9 cellular contexts compared by ENCODE assay signal in genomic region chr10:114437456-114438292, GRCh38. TPM values are rescaled to one million over a fixed set of nuclear protein-coding genes. Genes with fewer than 3 reads are reported as not detected.
DNase-seq lines count a peak whose midpoint lies in the region; TF ChIP-seq lines count a peak whose summit lies in the region.
"Had no signal": no experiment of that assay in that cellular context is flagged by ENCODE, and none has a peak within 500 bp of the region (broad histone marks: within the 10 kb centered on the region; RNA-seq: fewer than 3 reads in every experiment).

No MANE protein-coding gene starts in this region.

- no peaks in the 10 kb centered on the region for H3K9me2 ChIP-seq in Loucy (replicated peaks; ENCODE audit: low read depth, low read length)

- H3K18ac ChIP-seq in trophoblast cell (ENCODE audit: low read length), result no peak overlapping the region

- no peak overlapping the region for H2BK5ac ChIP-seq in trophoblast cell (ENCODE audit: low read depth, low read length, poor library complexity)

- H3K14ac ChIP-seq in trophoblast cell (ENCODE audit: low read length), result no peak overlapping the region

- H3F3A ChIP-seq in Loucy (ENCODE audit: low read depth), result no peaks in the 10 kb centered on the region

- POLR2A ChIA-PET in GM10248 (lab: Yijun Ruan, JAX), result no interaction called here
- POLR2A ChIA-PET in CD8-positive, alpha-beta memory T cell (lab: Charles Lee), result no interaction called here

- no peak overlapping the region for H2AK5ac ChIP-seq in trophoblast cell (ENCODE audit: low read length)

- H3K27ac Mint-ChIP-seq in CD8-positive, alpha-beta memory T cell, result peak overlapping the region in 3 of 8 donors; percentile 22 to 64 (median 35)
- H3K27ac Mint-ChIP-seq: stimulated activated naive CD8-positive, alpha-beta T cell treated with anti-CD3 and anti-CD28 coated beads, Interleukin-15, Interleukin-2, amounts not matched to agents 100 ng/mL and 50 ng/mL, for 24 hours had no signal

- no peaks in the 10 kb centered on the region for H3K27me3 Mint-ChIP-seq in CD8-positive, alpha-beta memory T cell
- H3K27me3 Mint-ChIP-seq: stimulated activated naive CD8-positive, alpha-beta T cell treated with anti-CD3 and anti-CD28 coated beads, Interleukin-15, Interleukin-2, amounts not matched to agents 100 ng/mL and 50 ng/mL, for 24 hours had no signal

- no peaks in the 10 kb centered on the region for H4K20me1 ChIP-seq in Loucy (ENCODE audit: insufficient read depth, low read length, poor library complexity, severe bottlenecking)

- no peak overlapping the region for H3K27ac ChIP-seq in dorsolateral prefrontal cortex
- H3K27ac ChIP-seq in trophoblast cell (ENCODE audit: low read depth, low read length), result no peak overlapping the region
- no peak overlapping the region for H3K27ac ChIP-seq in CD8-positive, alpha-beta memory T cell (ENCODE audit: low read depth, low read length)

- H2BK120ac ChIP-seq in trophoblast cell (ENCODE audit: insufficient read depth, low read length, poor library complexity), result no peak overlapping the region

- no peak overlapping the region for H3K4ac ChIP-seq in trophoblast cell (ENCODE audit: low read depth, low read length)

- H3K27me3 ChIP-seq in Loucy (ENCODE audit: insufficient read depth, low read length, poor library complexity, severe bottlenecking) (no peaks in the 10 kb centered on the region), dorsolateral prefrontal cortex (peaks cover 0 to 24% (median 0%) of the 10 kb centered on the region in 45 donors), trophoblast cell (ENCODE audit: insufficient read depth, low read length) (no peaks in the 10 kb centered on the region)
- H3K27me3 ChIP-seq in CD8-positive, alpha-beta memory T cell (ENCODE audit: insufficient read depth, low read length, poor library complexity, severe bottlenecking), result no peaks in the 10 kb centered on the region

- H3K4me2 ChIP-seq in Loucy (ENCODE audit: low read depth, low read length, poor library complexity, severe bottlenecking) (no peak overlapping the region), trophoblast cell (ENCODE audit: low read length) (no peak overlapping the region)

- no peak overlapping the region for H4K12ac ChIP-seq in trophoblast cell (ENCODE audit: low read depth, low read length)

- H3K4me1 Mint-ChIP-seq in CD8-positive, alpha-beta memory T cell, result no peaks in the 10 kb centered on the region

- H3K9ac ChIP-seq in Loucy (ENCODE audit: low read depth, low read length, poor library complexity, severe bottlenecking) (no peak overlapping the region), trophoblast cell (ENCODE audit: low read length) (no peak overlapping the region)

- no peak overlapping the region for H2BK12ac ChIP-seq in trophoblast cell (ENCODE audit: low read length)

- peak; percentile 40 for DNase-seq in GM10248 (ENCODE audit: extremely low spot score)
- DNase-seq in dorsolateral prefrontal cortex, result no peak
- DNase-seq in trophoblast cell, result peak; percentile 7 to 59
- DNase-seq in CD8-positive, alpha-beta memory T cell, result no peak
- DNase-seq in kidney glomerular epithelial cell (lab: John Stamatoyannopoulos, UW), result no peak
- no peak for DNase-seq in islet precursor cell
- no peak for DNase-seq in activated T-cell treated with anti-CD3 and anti-CD28 coated beads, Interleukin-2, amount 50 U/mL, for 48 hours

- no peaks in the 10 kb centered on the region for H3K9me3 Mint-ChIP-seq in CD8-positive, alpha-beta memory T cell
- H3K9me3 Mint-ChIP-seq: stimulated activated naive CD8-positive, alpha-beta T cell treated with anti-CD3 and anti-CD28 coated beads, Interleukin-15, Interleukin-2, amounts not matched to agents 100 ng/mL and 50 ng/mL, for 24 hours had no signal

- H2AFZ ChIP-seq in Loucy (ENCODE audit: low read length) (no peak overlapping the region), trophoblast cell (ENCODE audit: insufficient read depth, low read length, poor library complexity) (no peak overlapping the region)

- peak; percentile 22 for TF ChIP-seq CTCF in GM10248 (IDR thresholded peaks at IDR 0.05; ENCODE audit: control extremely low read depth, extremely low read depth, low read depth, missing control alignments)
- peak; percentile 65 for TF ChIP-seq CTCF in Loucy (conservative IDR thresholded peaks at IDR 0.05; ENCODE audit: low read length)
- peak in 38 of 56 donors; percentile 10 to 48 (median 28) for TF ChIP-seq CTCF in dorsolateral prefrontal cortex (IDR thresholded peaks at IDR 0.05 in 54 of 56, conservative IDR thresholded peaks at IDR 0.05 in 2 of 56; ENCODE audit: low read depth in 1 of 56, partially characterized antibody in 56 of 56)

- H3K36me3 ChIP-seq in Loucy (ENCODE audit: insufficient read depth, low read length), result peaks cover 93% of the 10 kb centered on the region; the same call in 1 of the 2 replicates
- H3K36me3 ChIP-seq in trophoblast cell (ENCODE audit: control insufficient read depth in 1 of 2, insufficient read depth in 2 of 2, low read length in 2 of 2), result peaks cover 0 to 7% of the 10 kb centered on the region in 2 experiments
- peaks cover 64% of the 10 kb centered on the region for H3K36me3 ChIP-seq in CD8-positive, alpha-beta memory T cell (ENCODE audit: insufficient read depth, low read length)

- H3K79me2 ChIP-seq in Loucy (ENCODE audit: insufficient read depth, low read length) (no peaks in the 10 kb centered on the region), trophoblast cell (ENCODE audit: control insufficient read depth, insufficient read depth, low read length, poor library complexity) (no peaks in the 10 kb centered on the region)

- no CpG with 5 or more reads among the region's 9 CpGs for WGBS in trophoblast cell (ENCODE audit: extremely low coverage, insufficient coverage, insufficient read length)

- no peaks in the 10 kb centered on the region for H3K9me3 ChIP-seq in Loucy (ENCODE audit: insufficient read depth, low read depth, low read length)
- no peaks in the 10 kb centered on the region for H3K9me3 ChIP-seq in trophoblast cell (ENCODE audit: insufficient read depth, low read depth, low read length)
- no peaks in the 10 kb centered on the region for H3K9me3 ChIP-seq in CD8-positive, alpha-beta memory T cell (ENCODE audit: low read length)

- H3K4me3 ChIP-seq in Loucy (ENCODE audit: low read length, poor library complexity, severe bottlenecking), result no peak overlapping the region
- H3K4me3 ChIP-seq in dorsolateral prefrontal cortex, result no peak overlapping the region
- no peak overlapping the region for H3K4me3 ChIP-seq in trophoblast cell (ENCODE audit: low read depth, low read length)
- no peak overlapping the region for H3K4me3 ChIP-seq in CD8-positive, alpha-beta memory T cell (ENCODE audit: low read length)

- H3K79me1 ChIP-seq in trophoblast cell (ENCODE audit: low read length), result no peaks in the 10 kb centered on the region

- no peak overlapping the region for H3K23ac ChIP-seq in trophoblast cell (ENCODE audit: low read length)

- no peak overlapping the region for H4K8ac ChIP-seq in trophoblast cell (ENCODE audit: low read depth, low read length)

- intact Hi-C loops in dorsolateral prefrontal cortex (cut with DNase I), result loop anchor here in 1 of 2 donors (10.0 kb wide), 1 partner anchor 133 kb away; no protein-coding TSS in a partner anchor

- CTCF ChIA-PET in GM10248 (lab: Yijun Ruan, JAX), result interaction anchor here (0.9 to 2.4 kb wide), 9 partner anchors 10 to 134 kb away, joined by 3 to 25 read pairs (median 3); no protein-coding TSS in a partner anchor
- CTCF ChIA-PET in CD8-positive, alpha-beta memory T cell (lab: Charles Lee), result interaction anchor here (1.3 to 1.6 kb wide), 2 partner anchors 10 to 11 kb away, joined by 3 read pairs; no protein-coding TSS in a partner anchor

- peaks cover 32 to 97% (median 51%) of the 10 kb centered on the region in 3 donors for H3K36me3 Mint-ChIP-seq in CD8-positive, alpha-beta memory T cell

- no peak overlapping the region for H3K4me3 Mint-ChIP-seq in CD8-positive, alpha-beta memory T cell
- H3K4me3 Mint-ChIP-seq: stimulated activated naive CD8-positive, alpha-beta T cell treated with anti-CD3 and anti-CD28 coated beads, Interleukin-15, Interleukin-2, amounts not matched to agents 100 ng/mL and 50 ng/mL, for 24 hours had no signal

- no peak overlapping the region for H4K91ac ChIP-seq in trophoblast cell (ENCODE audit: low read depth, low read length)

- H3K4me1 ChIP-seq in Loucy (ENCODE audit: insufficient read depth, low read length, poor library complexity, severe bottlenecking), result peaks cover 10% of the 10 kb centered on the region
- H3K4me1 ChIP-seq in trophoblast cell (ENCODE audit: control insufficient read depth in 1 of 2, insufficient read depth in 2 of 2, low read length in 2 of 2), result no peaks in the 10 kb centered on the region
- H3K4me1 ChIP-seq in CD8-positive, alpha-beta memory T cell (ENCODE audit: insufficient read depth, low read length), result no peaks in the 10 kb centered on the region

RNA-seq across cellular contexts. Expression of gene AFAP1L2, which starts 33.4 kb away (rescaled TPM):
- total RNA-seq in dorsolateral prefrontal cortex, result 10 to 100 TPM; 17.3 to 49.9 (median 28.8) TPM
- polyA plus RNA-seq in trophoblast cell (2013), result 41.9 and 43.1 TPM in 2 replicates
- 1 to 10 TPM; 1.6 to 2.5 TPM for total RNA-seq in CD8-positive, alpha-beta memory T cell
- 2.9 TPM for polyA plus RNA-seq in CD8-positive, alpha-beta memory T cell

Comparison
In these comparisons a context has a peak if more than half of its experiments do, and no peak if none do; other contexts are left out.
1. DNase-seq: peak in GM10248 (single experiment) and trophoblast cell (2 of 2); none in dorsolateral prefrontal cortex (0 of 10), CD8-positive, alpha-beta memory T cell (0 of 5), kidney glomerular epithelial cell (single experiment), islet precursor cell (single experiment) and activated T-cell treated with anti-CD3 and anti-CD28 coated beads, Interleukin-2, amount 50 U/mL, for 48 hours (0 of 2).
2. RNA of gene AFAP1L2, which starts 33.4 kb away (total RNA-seq): 17.3 to 49.9 TPM in dorsolateral prefrontal cortex; 1.6 to 2.5 TPM in CD8-positive, alpha-beta memory T cell; every median in the first group is over 4 times any median in the second.
3. Peak in every context shown above with its lines, with median percentiles within 50 percentile points of each other: CTCF ChIP-seq.